8 cellular contexts compared by ENCODE assay signal in the genomic region with DNA sequence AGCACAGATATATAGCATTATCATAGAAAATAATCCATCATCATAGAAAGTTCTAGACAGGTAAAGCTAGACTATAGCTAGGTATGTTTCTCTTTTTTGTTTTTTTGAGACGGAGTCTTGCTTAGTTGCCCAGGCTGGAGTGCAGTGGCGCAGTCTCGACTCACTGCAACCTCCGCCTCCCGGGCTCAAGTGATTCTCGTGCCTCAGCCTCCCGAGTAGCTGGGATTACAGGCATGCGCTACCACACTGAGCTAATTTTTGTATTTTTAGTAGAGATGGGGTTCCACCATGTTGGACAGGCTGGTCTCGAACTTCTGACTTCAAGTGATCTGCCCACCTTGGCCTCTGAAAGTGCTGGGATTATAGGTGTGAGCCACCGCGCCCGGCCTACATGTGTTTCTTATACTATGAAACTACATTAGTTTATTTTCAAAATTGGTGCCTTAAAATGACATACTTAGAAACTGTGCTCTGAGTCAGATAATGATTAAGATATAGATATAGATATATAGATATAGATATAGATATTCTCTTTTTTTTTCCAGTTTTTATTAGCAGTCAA. TPM values are rescaled to one million over a fixed set of nuclear protein-coding genes. Genes with fewer than 3 reads are reported as not detected.
DNase-seq lines count a peak whose midpoint lies in the region; ATAC-seq, FAIRE-seq and TF ChIP-seq lines count a peak whose summit lies in the region.
"Not testable (repeated sequence)": the region's sequence is repeated elsewhere in the genome, so short reads cannot be mapped to it uniquely, and the experiment has no call there.

No MANE protein-coding gene starts in this region.

- not testable (repeated sequence) for H3K27me3 ChIP-seq in CD4-positive, alpha-beta memory T cell (ENCODE audit: insufficient read depth, low read length); WERI-Rb-1 (ENCODE audit: insufficient read depth, low read depth, severe bottlenecking); ascending aorta; ovary; thoracic aorta (replicated peaks; ENCODE audit: insufficient read depth)

- H3K27me3 Mint-ChIP-seq in CD4-positive, alpha-beta memory T cell: not testable (repeated sequence)

- H3K4me1 ChIP-seq in CD4-positive, alpha-beta memory T cell (ENCODE audit: insufficient read depth, low read length): peaks cover 32% of the 10 kb centered on the region
- H3K4me1 ChIP-seq in ascending aorta (peaks cover 0 to 16% of the 10 kb centered on the region in 2 donors), thoracic aorta (ENCODE audit: control insufficient read depth in 1 of 2, low read depth in 2 of 2) (peaks cover 20 to 26% of the 10 kb centered on the region in 2 donors)
- H3K4me1 ChIP-seq in kidney (ENCODE audit: control insufficient read depth in 1 of 2, insufficient read depth in 1 of 2, low read depth in 1 of 2, low read length in 2 of 2); ovary (ENCODE audit: insufficient read depth): not testable (repeated sequence)

- H3K4me1 Mint-ChIP-seq in CD4-positive, alpha-beta memory T cell: peaks cover 25 to 49% (median 40%) of the 10 kb centered on the region in 4 donors

- not testable (repeated sequence) for ATAC-seq in thoracic aorta (ENCODE audit: insufficient number of reproducible peaks, low FRiP score, low read depth)

- CTCF ChIA-PET in CD4-positive, alpha-beta memory T cell (lab: Charles Lee; ENCODE audit: partially characterized antibody): interaction anchor here (1.0 kb wide), 1 partner anchor 10 kb away, joined by 3 read pairs; no protein-coding TSS in a partner anchor

- 91 to 93% (median 92%) methylated on average over 12 of the region's 12 CpGs for whole genome bisulfite sequencing in ovary, 3 donors

- H3K36me3 Mint-ChIP-seq in CD4-positive, alpha-beta memory T cell: peaks cover 19 to 26% of the 10 kb centered on the region in 2 donors

- H3K27ac ChIP-seq in CD4-positive, alpha-beta memory T cell (ENCODE audit: low read depth, low read length); WERI-Rb-1; ascending aorta; kidney (ENCODE audit: low read depth in 2 of 2, low read length in 2 of 2); ovary; thoracic aorta: not testable (repeated sequence)

- FAIRE-seq in kidney (lab: Jason Lieb, UNC): not testable (repeated sequence)

- not testable (repeated sequence) for H3K9me3 ChIP-seq in CD4-positive, alpha-beta memory T cell (ENCODE audit: control insufficient read depth in 1 of 2, low read length in 2 of 2); WERI-Rb-1 (ENCODE audit: severe bottlenecking); ascending aorta; kidney (ENCODE audit: control insufficient read depth in 1 of 2, low read length in 2 of 2); ovary; thoracic aorta

- H3K36me3 ChIP-seq in CD4-positive, alpha-beta memory T cell (ENCODE audit: insufficient read depth, low read length); ascending aorta; kidney (ENCODE audit: control insufficient read depth in 1 of 2, insufficient read depth in 2 of 2, low read length in 2 of 2); ovary; thoracic aorta: not testable (repeated sequence)
- H3K36me3 ChIP-seq in WERI-Rb-1: peaks cover 45% of the 10 kb centered on the region

- H3K4me3 ChIP-seq in CD4-positive, alpha-beta memory T cell (ENCODE audit: low read length in 2 of 2): peak overlapping the region in 1 of 2 donors; percentile 80
- peak overlapping the region; percentile 92 for H3K4me3 ChIP-seq in Jurkat, Clone E6-1 (ENCODE audit: low read length)
- peak overlapping the region; percentile 90 for H3K4me3 ChIP-seq in WERI-Rb-1 (ENCODE audit: low read depth, low read length)
- H3K4me3 ChIP-seq in ascending aorta: peak overlapping the region; percentile 84 to 85
- peak overlapping the region; percentile 72 for H3K4me3 ChIP-seq in epithelial cell of proximal tubule (ENCODE audit: low read depth, low read length)
- H3K4me3 ChIP-seq in kidney (ENCODE audit: low read length in 2 of 2): peak overlapping the region; percentile 94 to 98
- peak overlapping the region; percentile 92 for H3K4me3 ChIP-seq in ovary
- peak overlapping the region; percentile 92 for H3K4me3 ChIP-seq in thoracic aorta

- intact Hi-C loops in CD4-positive, alpha-beta memory T cell (cut with micrococcal nuclease): loop anchor here (5.0 kb wide), 1 partner anchor 45 kb away; a partner anchor contains a TSS
- intact Hi-C loops in ascending aorta (cut with DNase I); kidney (cut with DNase I); ovary (cut with DNase I): not testable (repeated sequence)

- TF ChIP-seq EP300 in ovary (IDR thresholded peaks at IDR 0.05): not testable (repeated sequence)

- peak overlapping the region; percentile 48 to 98 (median 68) for H3K4me3 Mint-ChIP-seq in CD4-positive, alpha-beta memory T cell

- not testable (repeated sequence) for TF ChIP-seq CTCF in WERI-Rb-1 (IDR thresholded peaks at IDR 0.05; ENCODE audit: low read depth, low read length); ascending aorta (IDR thresholded peaks at IDR 0.05); epithelial cell of proximal tubule (conservative IDR thresholded peaks at IDR 0.05; ENCODE audit: low read depth, low read length); kidney (IDR thresholded peaks at IDR 0.05; ENCODE audit: borderline replicate concordance, extremely low read depth, insufficient read depth); ovary (IDR thresholded peaks at IDR 0.05); thoracic aorta (IDR thresholded peaks at IDR 0.05)

- not testable (repeated sequence) for TF ChIP-seq POLR2A in ovary (IDR thresholded peaks at IDR 0.05)

- H3K9ac ChIP-seq in kidney (ENCODE audit: low read length in 2 of 2): peak overlapping the region in 1 of 2 donors; percentile 98

- POLR2A ChIA-PET in CD4-positive, alpha-beta memory T cell (lab: Charles Lee; ENCODE audit: partially characterized antibody): interaction anchor here (0.6 kb wide), 1 partner anchor 42 kb away, joined by 4 read pairs; no protein-coding TSS in a partner anchor

- H3K27ac Mint-ChIP-seq in CD4-positive, alpha-beta memory T cell: peak overlapping the region in 2 of 7 donors; percentile 48 to 90

- peaks cover 0 to 11% (median under 1%) of the 10 kb centered on the region in 8 donors for H3K9me3 Mint-ChIP-seq in CD4-positive, alpha-beta memory T cell

- not testable (repeated sequence) for DNase-seq in CD4-positive, alpha-beta memory T cell; Jurkat, Clone E6-1 (ENCODE audit: low read depth, low spot score); WERI-Rb-1; ascending aorta (ENCODE audit: low spot score in 2 of 2); epithelial cell of proximal tubule (ENCODE audit: low read depth); kidney; thoracic aorta (ENCODE audit: low spot score)
- peak in 1 of 5 donors; percentile 22 for DNase-seq in ovary

RNA-seq across cellular contexts. Expression of a gene that starts 1.5 kb away (rescaled TPM):
- total RNA-seq in CD4-positive, alpha-beta memory T cell: 10 to 100 TPM; 14.4 to 14.7 TPM
- 10 to 100 TPM; 13.5 to 13.9 TPM for polyA plus RNA-seq in CD4-positive, alpha-beta memory T cell
- polyA plus RNA-seq in Jurkat, Clone E6-1 (2012; ENCODE audit: insufficient read depth, insufficient read length): 8.3 TPM
- total RNA-seq in ascending aorta (1.9 TPM), epithelial cell of proximal tubule (13.0 and 14.3 TPM in 2 replicates), kidney (11.5 TPM), ovary (10 to 100 TPM in 3 of 7 donors, 1 to 10 TPM in 4; 7.5 to 12.6 (median 9.9) TPM), thoracic aorta (10 to 100 TPM; 10.8 to 16.7 TPM)
- polyA plus RNA-seq in kidney (ENCODE audit: insufficient read depth, low read depth, low replicate concordance) (4.9 TPM), ovary (1 to 10 TPM; 4.4 to 4.8 TPM)

RNA-seq across cellular contexts. Expression of a gene that starts 42.7 kb away (rescaled TPM):
- total RNA-seq in CD4-positive, alpha-beta memory T cell: 10 to 100 TPM; 11.0 to 11.6 TPM
- polyA plus RNA-seq in CD4-positive, alpha-beta memory T cell: 1 to 10 TPM; 4.0 to 4.7 TPM
- 5.6 TPM for polyA plus RNA-seq in Jurkat, Clone E6-1 (2012; ENCODE audit: insufficient read depth, insufficient read length)
- total RNA-seq in ascending aorta (not detected), epithelial cell of proximal tubule (6.0 and 7.3 TPM in 2 replicates), kidney (8.0 TPM), ovary (1 to 10 TPM; 4.4 to 7.5 (median 5.7) TPM), thoracic aorta (1 to 10 TPM; 5.3 to 9.8 TPM)
- polyA plus RNA-seq in kidney (ENCODE audit: insufficient read depth, low read depth, low replicate concordance) (6.8 TPM), ovary (1 to 10 TPM; 2.8 to 5.8 TPM)

RNA-seq across cellular contexts. Expression of a gene that starts 42.7 kb away (rescaled TPM):
- total RNA-seq in CD4-positive, alpha-beta memory T cell: 10 to 100 TPM; 13.1 to 15.9 TPM
- 10 to 100 TPM; 12.5 to 15.9 TPM for polyA plus RNA-seq in CD4-positive, alpha-beta memory T cell
- 46.1 TPM for polyA plus RNA-seq in Jurkat, Clone E6-1 (2012; ENCODE audit: insufficient read depth, insufficient read length)
- total RNA-seq in ascending aorta (11.7 TPM), epithelial cell of proximal tubule (25.4 and 37.5 TPM in 2 replicates), kidney (16.0 TPM), ovary (10 to 100 TPM; 10.7 to 18.3 (median 13.5) TPM), thoracic aorta (1 to 10 TPM; 4.2 to 8.6 TPM)
- polyA plus RNA-seq in kidney (ENCODE audit: insufficient read depth, low read depth, low replicate concordance) (43.1 TPM), ovary (10 to 100 TPM; 11.9 to 12.2 TPM)
